In genomic region chr2:1588994-1589611, GRCh38 we compare ENCODE assay signal across 10 cellular contexts.
DNase-seq lines count a peak whose midpoint lies in the region; ATAC-seq and TF ChIP-seq lines count a peak whose summit lies in the region.
"Had no signal": no experiment of that assay in that cellular context is flagged by ENCODE, and none has a peak within 500 bp of the region (broad histone marks: within the 10 kb centered on the region; RNA-seq: fewer than 3 reads in every experiment).

No MANE protein-coding gene starts in this region.

- H4K20me1 ChIP-seq in smooth muscle cell (ENCODE audit: low read depth): no peaks in the 10 kb centered on the region

- peak; percentile 45 for DNase-seq in HCEC 1CT
- peak; percentile 57 to 66 for DNase-seq in SJCRH30
- DNase-seq in glutamatergic neuron: no peak
- no peak for DNase-seq in smooth muscle cell (lab: John Stamatoyannopoulos, UW; ENCODE audit: unreplicated experiment)
- no peak for DNase-seq in stimulated activated CD4-positive, alpha-beta T cell treated with anti-CD3 and anti-CD28 coated beads, Interleukin-4, amount 100 ng/mL, for 24 hours
- no peak for DNase-seq in SKM-1 (lab: John Stamatoyannopoulos, UW; ENCODE audit: unreplicated experiment)
- DNase-seq: activated CD8-positive, alpha-beta memory T cell treated with anti-CD3 and anti-CD28 coated beads, Interleukin-2, amount 50 U/mL, for 4 hours; amygdala; NCI-H2081 treated with DMSO at 0.1 percent for 48 hours had no signal

- ATAC-seq in HG03095 (IDR thresholded peaks at IDR 0.05; ENCODE audit: unreplicated experiment): no peak

- H3K9ac ChIP-seq in smooth muscle cell (ENCODE audit: low read depth): no peak overlapping the region

- no peak overlapping the region for H3K4me3 Mint-ChIP-seq in glutamatergic neuron (ENCODE audit: unreplicated experiment)

- H3K9me3 Mint-ChIP-seq in glutamatergic neuron (ENCODE audit: unreplicated experiment): peaks cover 28% of the 10 kb centered on the region

- H3K9me3 ChIP-seq in SJCRH30 (replicated peaks) (no peaks in the 10 kb centered on the region), smooth muscle cell (replicated peaks; ENCODE audit: low read depth) (no peaks in the 10 kb centered on the region)

- peaks cover 10% of the 10 kb centered on the region for H3F3A ChIP-seq in smooth muscle cell (ENCODE audit: low read depth)

- peaks cover 42% of the 10 kb centered on the region for H3K4me1 ChIP-seq in SJCRH30
- H3K4me1 ChIP-seq in smooth muscle cell (ENCODE audit: low read depth): peaks cover 20% of the 10 kb centered on the region

- H3K27ac Mint-ChIP-seq in glutamatergic neuron (ENCODE audit: unreplicated experiment): no peak overlapping the region

- TF ChIP-seq CTCF in glutamatergic neuron (IDR thresholded peaks at IDR 0.05; ENCODE audit: partially characterized antibody, unreplicated experiment): peak; percentile 11
- TF ChIP-seq CTCF in smooth muscle cell (IDR thresholded peaks at IDR 0.05; ENCODE audit: borderline replicate concordance, insufficient read depth, poor library complexity, severe bottlenecking): no peak

- H3K36me3 ChIP-seq in SJCRH30 (no peaks in the 10 kb centered on the region), smooth muscle cell (ENCODE audit: low read depth) (no peaks in the 10 kb centered on the region)

- H3K36me3 Mint-ChIP-seq in glutamatergic neuron (ENCODE audit: unreplicated experiment): no peaks in the 10 kb centered on the region

- no peak overlapping the region for H2AFZ ChIP-seq in smooth muscle cell (ENCODE audit: low read depth)

- peaks cover 30% of the 10 kb centered on the region for H3K4me1 Mint-ChIP-seq in glutamatergic neuron (ENCODE audit: low read depth, unreplicated experiment)

- H3K27me3 Mint-ChIP-seq in glutamatergic neuron (ENCODE audit: unreplicated experiment): peaks cover 20% of the 10 kb centered on the region

- H3K79me2 ChIP-seq in smooth muscle cell (ENCODE audit: low read depth): no peaks in the 10 kb centered on the region

- no peak overlapping the region for H3K4me3 ChIP-seq in SJCRH30
- H3K4me3 ChIP-seq in smooth muscle cell: no peak overlapping the region

- H3K27me3 ChIP-seq in SJCRH30 (no peaks in the 10 kb centered on the region; the same call in 1 of the 2 replicates), smooth muscle cell (ENCODE audit: low read depth) (no peaks in the 10 kb centered on the region)

- no peak overlapping the region for H3K27ac ChIP-seq in SJCRH30
- H3K27ac ChIP-seq in smooth muscle cell (ENCODE audit: low read depth): peak overlapping the region; percentile 2

- 56% methylated on average over 13 of the region's 13 CpGs for WGBS in smooth muscle cell (ENCODE audit: low lambda C conversion rate)

- H3K4me2 ChIP-seq in smooth muscle cell: peak overlapping the region; percentile 64

Comparison
In these comparisons a context has a peak if more than half of its experiments do, and no peak if none do; other contexts are left out.
1. DNase-seq: peak in HCEC 1CT (single experiment) and SJCRH30 (2 of 2); none in glutamatergic neuron (single experiment), smooth muscle cell (single experiment), stimulated activated CD4-positive, alpha-beta T cell treated with anti-CD3 and anti-CD28 coated beads, Interleukin-4, amount 100 ng/mL, for 24 hours (single experiment) and SKM-1 (single experiment).